In genomic region chr17:38874505-38875419, GRCh38 we compare ENCODE assay signal across 9 cellular contexts. TPM values are rescaled to one million over a fixed set of nuclear protein-coding genes. Genes with fewer than 3 reads are reported as not detected.
DNase-seq lines count a peak whose midpoint lies in the region; ATAC-seq, FAIRE-seq and TF ChIP-seq lines count a peak whose summit lies in the region.
"Had no signal": no experiment of that assay in that cellular context is flagged by ENCODE, and none has a peak within 500 bp of the region (broad histone marks: within the 10 kb centered on the region; RNA-seq: fewer than 3 reads in every experiment).

No MANE protein-coding gene starts in this region.

- CTCF ChIA-PET in HepG2 (lab: Yijun Ruan, JAX; ENCODE audit: low intra/inter-chr PET ratio, low total read pairs): no interaction called here
- CTCF ChIA-PET in MCF 10A (lab: Yijun Ruan, JAX): no interaction called here

- H3K4me1 Mint-ChIP-seq in MCF 10A (ENCODE audit: insufficient read depth, unreplicated experiment): peaks cover 37% of the 10 kb centered on the region

- H3K36me3 ChIP-seq in HepG2 (replicated peaks in 1 of 2; ENCODE audit: control insufficient read depth in 1 of 2, insufficient read depth in 2 of 2, low read length in 2 of 2) (peaks cover 20 to 38% of the 10 kb centered on the region in 2 experiments), right lobe of liver (peaks cover 0 to 13% (median 1%) of the 10 kb centered on the region in 4 donors), muscle layer of duodenum (ENCODE audit: control insufficient read depth in 1 of 2, insufficient read depth in 2 of 2, low read length in 2 of 2) (peaks cover 10 to 16% of the 10 kb centered on the region in 2 donors), aorta (ENCODE audit: control insufficient read depth in 1 of 2, insufficient read depth in 2 of 2, low read length in 1 of 2) (peaks cover 0 to 2% of the 10 kb centered on the region in 2 donors)

- H3K4me1 ChIP-seq in HepG2 (ENCODE audit: insufficient read depth, low read length) (peaks cover 73% of the 10 kb centered on the region), right lobe of liver (peaks cover 0 to 41% (median 14%) of the 10 kb centered on the region in 4 donors), muscle layer of duodenum (ENCODE audit: control insufficient read depth in 1 of 2, insufficient read depth in 2 of 2, low read length in 2 of 2) (peaks cover 39 to 66% of the 10 kb centered on the region in 2 donors), aorta (ENCODE audit: control insufficient read depth in 1 of 2, insufficient read depth in 2 of 2, low read length in 2 of 2) (peaks cover 0 to 5% of the 10 kb centered on the region in 2 donors)

- H3K79me2 ChIP-seq in HepG2 (ENCODE audit: insufficient read depth, low read length): peaks cover 77% of the 10 kb centered on the region

- FAIRE-seq in HepG2 (lab: Jason Lieb, UNC): no peak

- 0 out of 2 replicates have a peak overlapping the region, but pooled peaks have one; percentile 5 for H3K9ac ChIP-seq in HepG2 (ENCODE audit: insufficient read depth, low read depth, low read length)

- in situ Hi-C loops in HepG2 (cut with HindIII; ENCODE audit: extremely low pct_ligation_motif_present, low pct_unique_long_range_greater_than_20kb): no loop called here
- in situ Hi-C loops in G401 (cut with HindIII; ENCODE audit: low sequenced_read_pairs): no loop called here

- no peak overlapping the region for H2AFZ ChIP-seq in HepG2 (ENCODE audit: low read length)

- H3K4me3 Mint-ChIP-seq in MCF 10A (ENCODE audit: unreplicated experiment): no peak overlapping the region

- H4K20me1 ChIP-seq in HepG2 (ENCODE audit: insufficient read depth, low read length): peaks cover 65% of the 10 kb centered on the region

- H3K9me3 Mint-ChIP-seq in MCF 10A (ENCODE audit: unreplicated experiment): no peaks in the 10 kb centered on the region

- POLR2A ChIA-PET in HepG2 (lab: Yijun Ruan, JAX) (interaction anchor here (1.4 kb wide), 1 partner anchor 40 kb away, joined by 3 read pairs; no protein-coding TSS in a partner anchor), MCF 10A (lab: Yijun Ruan, JAX) (interaction anchor here (0.7 to 13.1 kb wide), 2 partner anchors 25 to 1521 kb away, joined by 7 to 246 read pairs; partner anchors contain the start of gene RPL23)

- 83% methylated on average over 8 of the region's 11 CpGs for WGBS in HepG2 (ENCODE audit: low lambda C conversion rate)
- 67% methylated on average over 3 of the region's 11 CpGs for WGBS in right lobe of liver (ENCODE audit: insufficient coverage, low coverage, low lambda C conversion rate, missing lambda C conversion rate)
- WGBS in aorta, 2 donors: 7 to 12% methylated on average over 11 of the region's 11 CpGs

- H3K27me3 Mint-ChIP-seq in MCF 10A (ENCODE audit: insufficient read depth, unreplicated experiment): no peaks in the 10 kb centered on the region

- TF ChIP-seq POLR2A in HepG2 (IDR thresholded peaks at IDR 0.05; ENCODE audit: insufficient read depth in 1 of 2, low read depth in 2 of 2, low read length in 2 of 2) (no peak), right lobe of liver (IDR thresholded peaks at IDR 0.05) (no peak)

- H3K4me3 ChIP-seq in HepG2 (replicated peaks in 1 of 3; ENCODE audit: insufficient read depth in 1 of 3, low read depth in 2 of 3, low read length in 3 of 3) (no peak overlapping the region; a peak in 1 of 6 replicates), right lobe of liver (no peak overlapping the region), muscle layer of duodenum (ENCODE audit: low read depth in 1 of 2, low read length in 2 of 2) (peak overlapping the region in 1 of 2 donors; percentile 16), aorta (ENCODE audit: low read length in 2 of 2) (no peak overlapping the region)

- no peak for TF ChIP-seq CTCF in HepG2 (CRISPR knock-in tag; IDR thresholded peaks at IDR 0.05)
- no peak for TF ChIP-seq CTCF in right lobe of liver (IDR thresholded peaks at IDR 0.05)
- TF ChIP-seq CTCF in MCF 10A (IDR thresholded peaks at IDR 0.05; ENCODE audit: unreplicated experiment): no peak

- H3K27ac ChIP-seq in HepG2 (ENCODE audit: extremely low read length, insufficient read depth, low read length) (no peak overlapping the region), right lobe of liver (no peak overlapping the region), muscle layer of duodenum (ENCODE audit: low read length) (peak overlapping the region; percentile 39), aorta (ENCODE audit: low read depth in 1 of 2, low read length in 2 of 2) (peak overlapping the region; percentile 14 to 73)

- no peak for TF ChIP-seq EP300 in HepG2 (IDR thresholded peaks at IDR 0.05; ENCODE audit: low read depth in 2 of 2, low read length in 2 of 2)
- no peak for TF ChIP-seq EP300 in HepG2 (CRISPR knock-in tag; IDR thresholded peaks at IDR 0.05; ENCODE audit: borderline replicate concordance)

- H3K27ac Mint-ChIP-seq in MCF 10A (ENCODE audit: low read depth, unreplicated experiment): peak overlapping the region; percentile 49

- BruUV-seq in HepG2 (replicated peaks; lab: Mats Ljungman, UMichigan) (no TSS peak), MCF 10A (replicated peaks; lab: Mats Ljungman, UMichigan) (no TSS peak)

- intact Hi-C loops in HepG2 (cut with micrococcal nuclease; ENCODE audit: unreplicated experiment) (loop anchor here (5.0 kb wide), 2 partner anchors 43 to 278 kb away; partner anchors contain the start of gene PLXDC1), right lobe of liver (cut with DNase I) (loop anchor here in 1 of 2 donors (10.0 kb wide), 1 partner anchor 280 kb away; the partner anchor contains the start of gene PLXDC1), MCF 10A (cut with micrococcal nuclease) (no loop called here), aorta (cut with DNase I) (loop anchor here in 1 of 2 donors (5.0 to 10.0 kb wide), 2 partner anchors 43 to 280 kb away; partner anchors contain the start of gene PLXDC1)

- peaks cover 0 to 2% of the 10 kb centered on the region in 2 experiments; a peak in 2 of 5 replicates for H3K27me3 ChIP-seq in HepG2 (ENCODE audit: control insufficient read depth in 1 of 2, insufficient read depth in 2 of 2, low read length in 2 of 2)
- no peaks in the 10 kb centered on the region for H3K27me3 ChIP-seq in right lobe of liver
- H3K27me3 ChIP-seq in muscle layer of duodenum (ENCODE audit: low read depth, low read length): no peaks in the 10 kb centered on the region
- H3K27me3 ChIP-seq in aorta (ENCODE audit: control insufficient read depth in 1 of 2, insufficient read depth in 2 of 2, low read length in 1 of 2): no peaks in the 10 kb centered on the region

- no peak for ATAC-seq in HepG2
- no peak for ATAC-seq in right lobe of liver
- peak; percentile 19 for ATAC-seq in aorta (ENCODE audit: low FRiP score)

- no peaks in the 10 kb centered on the region for H3K9me3 ChIP-seq in HepG2 (ENCODE audit: low read length)
- no peaks in the 10 kb centered on the region for H3K9me3 ChIP-seq in right lobe of liver
- H3K9me3 ChIP-seq in muscle layer of duodenum (ENCODE audit: control insufficient read depth in 1 of 2, low read length in 2 of 2): no peaks in the 10 kb centered on the region
- no peaks in the 10 kb centered on the region for H3K9me3 ChIP-seq in aorta (ENCODE audit: control insufficient read depth, low read length)

- H3K4me2 ChIP-seq in HepG2 (ENCODE audit: low read depth, low read length): 0 out of 2 replicates have a peak overlapping the region, but pooled peaks have one; percentile 9

- DNase-seq in HepG2 (ENCODE audit: low spot score) (no peak), right lobe of liver (no peak), MCF 10A (ENCODE audit: unreplicated experiment) (no peak), aorta (peak; percentile 62 to 87), foreskin melanocyte (no peak), G401 (ENCODE audit: low spot score) (no peak)
- DNase-seq in activated effector memory CD4-positive, alpha-beta T cell treated with Interleukin-2 at 50 U/mL for 16 hours: no peak
- DNase-seq: GOT3 had no signal

- TF ChIP-seq RAD21 in HepG2 (CRISPR knock-in tag; IDR thresholded peaks at IDR 0.05): no peak

- peaks cover 16% of the 10 kb centered on the region for H3K36me3 Mint-ChIP-seq in MCF 10A (ENCODE audit: insufficient read depth, unreplicated experiment)

RNA-seq across cellular contexts. Expression of gene LASP1, which starts 4.9 kb away (rescaled TPM):
- total RNA-seq in HepG2 (2016; rRNA removed; fragmentation: Illumina TruSeq; extraction: Trizol) (97.0 and 110 TPM in 2 replicates), right lobe of liver (100 to 1,000 TPM in 2 of 6 experiments, 10 to 100 TPM in 4; 52.2 to 124 (median 84.8) TPM), MCF 10A (2022) (65.1 and 68.1 TPM in 2 replicates), aorta (100 to 1,000 TPM; 136 to 169 TPM)
- total RNA-seq in HepG2 (2016; cell fraction: cytosol; rRNA removed; fragmentation: Illumina TruSeq; extraction: Trizol; ENCODE audit: low read depth): 9.8 and 10.1 TPM in 2 replicates
- total RNA-seq in HepG2 (2016; cell fraction: insoluble cytoplasmic fraction; rRNA removed; fragmentation: Illumina TruSeq; extraction: Trizol): 92.3 and 97.2 TPM in 2 replicates
- 38.1 and 38.7 TPM in 2 replicates for total RNA-seq in HepG2 (2016; cell fraction: membrane; rRNA removed; fragmentation: Illumina TruSeq; extraction: Trizol)
- total RNA-seq in HepG2 (2016; cell fraction: nucleus; rRNA removed; fragmentation: Illumina TruSeq; extraction: Trizol): 62.5 and 68.5 TPM in 2 replicates
- polyA plus RNA-seq in HepG2 (2011; rRNA removed) (70.1 and 80.4 TPM in 2 replicates), aorta (10 to 100 TPM; 68.5 to 78.9 TPM)
- 81.9 and 127 TPM in 2 replicates for polyA plus RNA-seq in HepG2 (2011; cell fraction: cytosol; rRNA removed)
- polyA plus RNA-seq in HepG2 (2011; cell fraction: nucleus; rRNA removed): 107 and 129 TPM in 2 replicates
- 82.2 and 85.9 TPM in 2 replicates for polyA plus RNA-seq in HepG2 (2012)
- polyA plus RNA-seq in HepG2 (2016; cell fraction: cytosol; fragmentation: Illumina TruSeq; extraction: Trizol; ENCODE audit: low read depth): 7.2 and 8.1 TPM in 2 replicates
- polyA plus RNA-seq in HepG2 (2016; cell fraction: insoluble cytoplasmic fraction; fragmentation: Illumina TruSeq; extraction: Trizol; ENCODE audit: low read depth): 138 and 161 TPM in 2 replicates
- 25.1 and 28.1 TPM in 2 replicates for polyA plus RNA-seq in HepG2 (2016; cell fraction: membrane; fragmentation: Illumina TruSeq; extraction: Trizol; ENCODE audit: low read depth)
- polyA plus RNA-seq in HepG2 (2016; cell fraction: nucleus; fragmentation: Illumina TruSeq; extraction: Trizol; ENCODE audit: insufficient read depth, low read depth): 109 and 113 TPM in 2 replicates
- polyA minus RNA-seq in HepG2 (2011; rRNA and poly(A)+ RNA removed; ENCODE audit: low replicate concordance): 136 and 189 TPM in 2 replicates
- polyA minus RNA-seq in HepG2 (2011; cell fraction: cytosol; rRNA and poly(A)+ RNA removed): 107 and 130 TPM in 2 replicates
- 49.2 and 50.4 TPM in 2 replicates for polyA minus RNA-seq in HepG2 (2011; cell fraction: nucleus; rRNA and poly(A)+ RNA removed)
- 136 and 141 TPM in 2 replicates for total RNA-seq in G401 (2014; rRNA removed; shearing (Covaris generic))

RNA-seq across cellular contexts. Expression of gene RPL23, which starts 21.2 kb away (rescaled TPM):
- total RNA-seq in HepG2 (2016; rRNA removed; fragmentation: Illumina TruSeq; extraction: Trizol) (2,790 and 3,298 TPM in 2 replicates), right lobe of liver (100 to 1,000 TPM; 389 to 609 (median 436) TPM), MCF 10A (2022) (1,891 and 2,060 TPM in 2 replicates), aorta (1,000 to 10,000 TPM; 1,147 to 1,150 TPM)
- total RNA-seq in HepG2 (2016; cell fraction: cytosol; rRNA removed; fragmentation: Illumina TruSeq; extraction: Trizol; ENCODE audit: low read depth): 4,051 and 4,588 TPM in 2 replicates
- 2,655 and 3,446 TPM in 2 replicates for total RNA-seq in HepG2 (2016; cell fraction: insoluble cytoplasmic fraction; rRNA removed; fragmentation: Illumina TruSeq; extraction: Trizol)
- total RNA-seq in HepG2 (2016; cell fraction: membrane; rRNA removed; fragmentation: Illumina TruSeq; extraction: Trizol): 6,899 and 6,901 TPM in 2 replicates
- total RNA-seq in HepG2 (2016; cell fraction: nucleus; rRNA removed; fragmentation: Illumina TruSeq; extraction: Trizol): 995 and 1,125 TPM in 2 replicates
- polyA plus RNA-seq in HepG2 (2011; rRNA removed) (4,288 and 4,860 TPM in 2 replicates), aorta (1,000 to 10,000 TPM; 2,973 to 5,274 TPM)
- 4,164 and 5,084 TPM in 2 replicates for polyA plus RNA-seq in HepG2 (2011; cell fraction: cytosol; rRNA removed)
- 680 and 915 TPM in 2 replicates for polyA plus RNA-seq in HepG2 (2011; cell fraction: nucleus; rRNA removed)
- polyA plus RNA-seq in HepG2 (2012): 4,457 and 5,527 TPM in 2 replicates
- 5,325 and 6,272 TPM in 2 replicates for polyA plus RNA-seq in HepG2 (2016; cell fraction: cytosol; fragmentation: Illumina TruSeq; extraction: Trizol; ENCODE audit: low read depth)
- 3,877 and 3,973 TPM in 2 replicates for polyA plus RNA-seq in HepG2 (2016; cell fraction: insoluble cytoplasmic fraction; fragmentation: Illumina TruSeq; extraction: Trizol; ENCODE audit: low read depth)
- polyA plus RNA-seq in HepG2 (2016; cell fraction: membrane; fragmentation: Illumina TruSeq; extraction: Trizol; ENCODE audit: low read depth): 7,669 and 7,726 TPM in 2 replicates
- 2,046 and 2,062 TPM in 2 replicates for polyA plus RNA-seq in HepG2 (2016; cell fraction: nucleus; fragmentation: Illumina TruSeq; extraction: Trizol; ENCODE audit: insufficient read depth, low read depth)
- polyA minus RNA-seq in HepG2 (2011; rRNA and poly(A)+ RNA removed; ENCODE audit: low replicate concordance): 223 and 322 TPM in 2 replicates
- polyA minus RNA-seq in HepG2 (2011; cell fraction: cytosol; rRNA and poly(A)+ RNA removed): 1,056 and 1,226 TPM in 2 replicates
- polyA minus RNA-seq in HepG2 (2011; cell fraction: nucleus; rRNA and poly(A)+ RNA removed): 292 and 362 TPM in 2 replicates
- total RNA-seq in G401 (2014; rRNA removed; shearing (Covaris generic)): 1,883 and 2,158 TPM in 2 replicates

RNA-seq across cellular contexts. Expression of gene CWC25, which starts 49.6 kb away (rescaled TPM):
- total RNA-seq in HepG2 (2016; rRNA removed; fragmentation: Illumina TruSeq; extraction: Trizol): 12.7 and 15.6 TPM in 2 replicates
- 3.7 and 5.9 TPM in 2 replicates for total RNA-seq in HepG2 (2016; cell fraction: cytosol; rRNA removed; fragmentation: Illumina TruSeq; extraction: Trizol; ENCODE audit: low read depth)
- 12.1 and 16.1 TPM in 2 replicates for total RNA-seq in HepG2 (2016; cell fraction: insoluble cytoplasmic fraction; rRNA removed; fragmentation: Illumina TruSeq; extraction: Trizol)
- total RNA-seq in HepG2 (2016; cell fraction: membrane; rRNA removed; fragmentation: Illumina TruSeq; extraction: Trizol): 4.9 and 5.9 TPM in 2 replicates
- 16.2 and 16.8 TPM in 2 replicates for total RNA-seq in HepG2 (2016; cell fraction: nucleus; rRNA removed; fragmentation: Illumina TruSeq; extraction: Trizol)
- 20.6 and 22.7 TPM in 2 replicates for polyA plus RNA-seq in HepG2 (2011; rRNA removed)
- 8.0 and 10.1 TPM in 2 replicates for polyA plus RNA-seq in HepG2 (2011; cell fraction: cytosol; rRNA removed)
- polyA plus RNA-seq in HepG2 (2011; cell fraction: nucleus; rRNA removed): 75.8 and 78.0 TPM in 2 replicates
- 13.3 and 15.9 TPM in 2 replicates for polyA plus RNA-seq in HepG2 (2012)
- polyA plus RNA-seq in HepG2 (2016; cell fraction: cytosol; fragmentation: Illumina TruSeq; extraction: Trizol; ENCODE audit: low read depth): 1.3 and 1.4 TPM in 2 replicates
- polyA plus RNA-seq in HepG2 (2016; cell fraction: insoluble cytoplasmic fraction; fragmentation: Illumina TruSeq; extraction: Trizol; ENCODE audit: low read depth): 13.2 and 13.4 TPM in 2 replicates
- 2.8 and 3.3 TPM in 2 replicates for polyA plus RNA-seq in HepG2 (2016; cell fraction: membrane; fragmentation: Illumina TruSeq; extraction: Trizol; ENCODE audit: low read depth)
- polyA plus RNA-seq in HepG2 (2016; cell fraction: nucleus; fragmentation: Illumina TruSeq; extraction: Trizol; ENCODE audit: insufficient read depth, low read depth): 51.8 and 58.8 TPM in 2 replicates
- 7.6 and 11.6 TPM in 2 replicates for polyA minus RNA-seq in HepG2 (2011; rRNA and poly(A)+ RNA removed; ENCODE audit: low replicate concordance)
- polyA minus RNA-seq in HepG2 (2011; cell fraction: cytosol; rRNA and poly(A)+ RNA removed): 3.6 and 4.1 TPM in 2 replicates
- polyA minus RNA-seq in HepG2 (2011; cell fraction: nucleus; rRNA and poly(A)+ RNA removed): 18.3 TPM in 2 replicates
- total RNA-seq in right lobe of liver: 10 to 100 TPM in 2 of 6 experiments, 1 to 10 TPM in 4; 6.8 to 13.1 (median 9.2) TPM
- total RNA-seq in MCF 10A (2022): 21.9 and 23.4 TPM in 2 replicates
- 10 to 100 TPM; 19.0 to 23.9 TPM for total RNA-seq in aorta
- polyA plus RNA-seq in aorta: 10 to 100 TPM in 1 of 2 donors, 1 to 10 TPM in 1; 7.1 to 32.7 TPM
- 11.2 and 19.9 TPM in 2 replicates for total RNA-seq in G401 (2014; rRNA removed; shearing (Covaris generic))

Comparison
In these comparisons a context has a peak if more than half of its experiments do, and no peak if none do; other contexts are left out.
1. DNase-seq: peak in aorta (2 of 2); none in HepG2 (single experiment), right lobe of liver (0 of 3), MCF 10A (single experiment), activated effector memory CD4-positive, alpha-beta T cell treated with Interleukin-2 at 50 U/mL for 16 hours (single experiment), foreskin melanocyte (single experiment) and G401 (single experiment).
2. H3K27ac ChIP-seq: peak in muscle layer of duodenum (single experiment) and aorta (2 of 2); none in HepG2 (single experiment) and right lobe of liver (0 of 3).